ENCODE assay signal across 4 cellular contexts in the genomic region with DNA sequence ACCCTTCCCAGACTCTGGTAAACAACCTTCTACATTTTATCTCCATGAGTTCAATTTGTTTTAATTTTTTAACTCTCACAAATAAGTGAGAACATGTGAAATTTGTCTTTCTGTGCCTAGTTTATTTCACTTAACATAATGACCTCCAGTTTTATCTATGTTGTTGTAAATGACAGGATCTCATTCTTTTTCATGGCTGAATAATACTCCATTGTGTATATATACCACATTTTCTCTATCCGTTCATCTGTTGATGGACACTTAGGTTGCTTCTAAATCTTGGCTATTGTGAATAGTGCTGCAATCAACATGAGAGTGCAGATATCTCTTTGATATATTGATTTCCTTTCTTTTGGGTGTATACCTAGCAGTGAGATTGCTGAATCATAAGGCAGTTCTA.
A peak's percentile ranks its signal among the peaks of the same experiment; 100 is the strongest.
DNase-seq lines count a peak whose midpoint lies in the region; ATAC-seq, FAIRE-seq and TF ChIP-seq lines count a peak whose summit lies in the region.
"Not testable (repeated sequence)": the region's sequence is repeated elsewhere in the genome, so short reads cannot be mapped to it uniquely, and the experiment has no call there.

No MANE protein-coding gene starts in this region.

- not testable (repeated sequence) for H3K4me2 ChIP-seq in K562 (ENCODE audit: insufficient read depth, low read length)

- H3K36me3 Mint-ChIP-seq in naive B cell: peaks cover 39 to 45% of the 10 kb centered on the region in 2 donors

- not testable (repeated sequence) for H3K27me3 Mint-ChIP-seq in naive B cell

- H3K9me3 Mint-ChIP-seq in naive B cell: peaks cover 4 to 48% (median 28%) of the 10 kb centered on the region in 7 donors

- H3K27ac Mint-ChIP-seq in naive B cell: peak overlapping the region in 4 of 6 donors; percentile 69 to 90 (median 80)

- not testable (repeated sequence) for H3K4me1 ChIP-seq in HEK293 (ENCODE audit: control insufficient read depth, insufficient read depth, low read length); K562 (replicated peaks in 1 of 2; ENCODE audit: control insufficient read depth in 2 of 2, insufficient read depth in 2 of 2, low read length in 2 of 2)

- not testable (repeated sequence) for DNase-seq in K562 (ENCODE audit: extremely low read depth in 1 of 4, low spot score in 3 of 4); naive B cell

- not testable (repeated sequence) for H3K79me2 ChIP-seq in K562 (ENCODE audit: control insufficient read depth, insufficient read depth, low read length)

- POLR2A ChIA-PET in HEK293 (lab: Yijun Ruan, JAX); K562 (lab: Yijun Ruan, JAX): not testable (repeated sequence)

- H3K9me1 ChIP-seq in K562 (ENCODE audit: control insufficient read depth, insufficient read depth, low read length): not testable (repeated sequence)

- in situ Hi-C loops in K562 (cut with MboI): not testable (repeated sequence)

- not testable (repeated sequence) for H3K36me3 ChIP-seq in HEK293 (ENCODE audit: control insufficient read depth in 2 of 2, insufficient read depth in 1 of 2, low read length in 2 of 2); K562 (ENCODE audit: control insufficient read depth, insufficient read depth, low read length)

- H3K4me3 Mint-ChIP-seq in naive B cell: not testable (repeated sequence)

- H3K27ac ChIP-seq in HEK293 (ENCODE audit: extremely low read depth, low read depth, low read length); K562 (ENCODE audit: extremely low read depth, low read depth, low read length): not testable (repeated sequence)

- H4K20me1 ChIP-seq in K562 (replicated peaks; ENCODE audit: control insufficient read depth, insufficient read depth, low read length): not testable (repeated sequence)

- H3K4me3 ChIP-seq in HEK293 (ENCODE audit: low read depth, low read length); K562: not testable (repeated sequence)

- H3K4me1 Mint-ChIP-seq in naive B cell: peaks cover 11 to 27% (median 12%) of the 10 kb centered on the region in 3 donors

- not testable (repeated sequence) for H3K9ac ChIP-seq in K562 (ENCODE audit: insufficient read depth in 1 of 2, low read depth in 2 of 2, low read length in 2 of 2)

- not testable (repeated sequence) for ATAC-seq in SK-N-SH treated with all-trans-retinoic acid at 6 μM for 48 hours; K562; naive B cell (ENCODE audit: low read depth in 2 of 2)

- WGBS in K562 (ENCODE audit: insufficient coverage, low coverage, missing lambda C conversion rate): 100% methylated on average over 1 of the region's 1 CpG

- not testable (repeated sequence) for FAIRE-seq in K562 (lab: Jason Lieb, UNC)

- not testable (repeated sequence) for TF ChIP-seq EP300 in K562 (IDR thresholded peaks at IDR 0.05; ENCODE audit: low read length)

- TF ChIP-seq CTCF in HEK293 (tag by site-specific recombination; IDR thresholded peaks at IDR 0.05); K562 (IDR thresholded peaks at IDR 0.05 in 2 of 3, conservative IDR thresholded peaks at IDR 0.05 in 1 of 3; ENCODE audit: insufficient read depth in 2 of 3, low read depth in 1 of 3, low read length in 3 of 3): not testable (repeated sequence)

- not testable (repeated sequence) for TF ChIP-seq POLR2A in K562 (conservative IDR thresholded peaks at IDR 0.05)

- intact Hi-C loops in K562 (cut with micrococcal nuclease): not testable (repeated sequence)

- not testable (repeated sequence) for H3K27me3 ChIP-seq in K562 (ENCODE audit: control insufficient read depth in 2 of 2, insufficient read depth in 2 of 2, low read length in 2 of 2)

- TF ChIP-seq RAD21 in K562 (CRISPR knock-in tag; conservative IDR thresholded peaks at IDR 0.05 in 1 of 2, IDR thresholded peaks at IDR 0.05 in 1 of 2): not testable (repeated sequence)

- CTCF ChIA-PET in HEK293 (lab: Yijun Ruan, JAX); K562 (lab: Yijun Ruan, JAX; ENCODE audit: low intra/inter-chr PET ratio): not testable (repeated sequence)

- BruUV-seq in K562 (replicated peaks; lab: Mats Ljungman, UMichigan): not testable (repeated sequence)

- not testable (repeated sequence) for H2AFZ ChIP-seq in K562 (ENCODE audit: low read depth, low read length)

- not testable (repeated sequence) for H3K9me3 ChIP-seq in HEK293 (ENCODE audit: control insufficient read depth, insufficient read depth, low read depth, low read length); K562 (replicated peaks; ENCODE audit: control insufficient read depth, insufficient read depth, low read depth, low read length)

TF ChIP-seq in HEK293, 187 proteins besides CTCF, POLR2A, EP300 and RAD21:
- TF ChIP-seq ZNF146 (tag by site-specific recombination; IDR thresholded peaks at IDR 0.05): peak; percentile 76

TF ChIP-seq in SK-N-SH treated with all-trans-retinoic acid at 6 μM for 48 hours, 23 proteins besides CTCF, POLR2A, EP300 and RAD21:
- TF ChIP-seq ZNF8 (CRISPR knock-in tag; IDR thresholded peaks at IDR 0.05): peak; percentile 77

TF ChIP-seq in K562, 482 proteins besides CTCF, POLR2A, EP300 and RAD21:
- TF ChIP-seq ZNF146 (CRISPR knock-in tag; IDR thresholded peaks at IDR 0.05; ENCODE audit: unreplicated experiment): peak; percentile 70
TF ChIP-seq in K562: peak in this region for 1; not testable (repeated sequence) for 481.
